ENCODE assay signal across 8 cellular contexts in the genomic region with DNA sequence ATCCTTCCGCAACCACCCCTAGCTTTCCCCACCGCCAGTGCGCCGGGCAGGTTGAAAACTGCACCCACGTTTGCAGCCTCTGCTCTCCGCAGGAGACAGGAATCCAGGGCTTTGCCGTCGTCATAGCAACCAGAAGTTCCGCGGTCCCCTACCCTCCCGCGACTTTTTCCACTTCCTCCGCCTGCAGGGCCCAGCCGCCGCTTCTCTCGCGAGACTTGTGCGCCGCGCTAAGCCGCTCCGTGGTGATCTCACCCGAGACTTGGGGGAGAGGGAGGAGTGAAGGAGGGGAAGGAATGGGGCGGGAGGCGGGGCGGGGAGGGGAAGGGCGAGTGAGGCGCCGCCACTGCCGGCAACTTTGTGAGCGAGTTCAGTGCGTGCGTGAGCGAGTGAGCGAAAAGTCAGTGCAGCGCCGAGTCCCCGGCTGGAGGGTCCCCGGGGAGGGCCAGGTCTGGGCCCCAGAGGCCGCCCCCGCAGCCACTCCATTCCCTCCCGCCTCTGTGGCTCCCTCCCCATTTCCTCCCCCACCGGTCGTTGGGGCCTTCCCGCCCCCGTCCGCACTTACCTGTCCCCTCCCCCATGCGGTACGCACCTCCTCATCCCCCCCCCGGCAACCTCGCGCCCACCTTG. TPM values are rescaled to one million over a fixed set of nuclear protein-coding genes. Genes with fewer than 3 reads are reported as not detected.
DNase-seq lines count a peak whose midpoint lies in the region; TF ChIP-seq lines count a peak whose summit lies in the region.

Gene SIPA1L1, plus strand, starts transcription at position 370 of the 627 bp plus-strand sequence.

- peak within 1 kb of the TSS; percentile 93 for H2BK120ac ChIP-seq in neuronal stem cell (ENCODE audit: low read depth, low read length)

- peak within 1 kb of the TSS; percentile 96 for H2BK5ac ChIP-seq in neuronal stem cell (ENCODE audit: low read length)

- WGBS in neuronal stem cell (ENCODE audit: extremely low coverage in 2 of 2, insufficient read length in 2 of 2, insufficient replicate concordance in 1 of 2), 2 donors = no CpG with 5 or more reads among the region's 52 CpGs

- no peaks in the 10 kb centered on the region for H3K27me3 ChIP-seq in neuronal stem cell (ENCODE audit: control insufficient read depth in 3 of 3, insufficient read depth in 3 of 3, low read depth in 1 of 3, low read length in 3 of 3)

- peak within 1 kb of the TSS; percentile 69 for H3K4ac ChIP-seq in neuronal stem cell (ENCODE audit: low read length)

- H3K9me3 ChIP-seq in neuronal stem cell (replicated peaks in 1 of 2; ENCODE audit: control insufficient read depth in 2 of 2, insufficient read depth in 1 of 2, low read depth in 1 of 2, low read length in 2 of 2) = no peaks in the 10 kb centered on the region

- peak within 1 kb of the TSS; percentile 91 for H3K27ac ChIP-seq in neuronal stem cell (replicated peaks; ENCODE audit: low read length)

- peak within 1 kb of the TSS; percentile 50 for H3K14ac ChIP-seq in neuronal stem cell (ENCODE audit: low read length)

- H3K9ac ChIP-seq in neuronal stem cell (ENCODE audit: low read depth, low read length, poor library complexity) = peak within 1 kb of the TSS; percentile 90

- CTCF ChIA-PET in HEK293T (lab: Yijun Ruan, JAX) = interaction anchor here (0.7 kb wide), 1 partner anchor 284 kb away, joined by 3 read pairs; no protein-coding TSS in a partner anchor

- H2BK12ac ChIP-seq in neuronal stem cell (ENCODE audit: low read length) = no peak within 1 kb of the TSS

- H3K4me1 ChIP-seq in neuronal stem cell (ENCODE audit: control insufficient read depth in 2 of 2, insufficient read depth in 1 of 2, low read depth in 1 of 2, low read length in 2 of 2) = peaks cover 6 to 15% of the 10 kb centered on the region in 2 donors

- peak within 1 kb of the TSS; percentile 93 for H2AFZ ChIP-seq in neuronal stem cell (ENCODE audit: low read length)

- H4K8ac ChIP-seq in neuronal stem cell (ENCODE audit: low read depth, low read length) = no peak within 1 kb of the TSS

- H3K36me3 ChIP-seq in neuronal stem cell (replicated peaks in 1 of 2; ENCODE audit: control insufficient read depth in 2 of 2, insufficient read depth in 2 of 2, low read length in 2 of 2) = no peaks in the 10 kb centered on the region

- POLR2A ChIA-PET in HEK293T (lab: Yijun Ruan, JAX) = interaction anchor here (1.0 to 1.6 kb wide), 3 partner anchors 51 to 179 kb away, joined by 3 to 4 read pairs (median 3); no protein-coding TSS in a partner anchor

- H4K91ac ChIP-seq in neuronal stem cell (ENCODE audit: low read depth, low read length, poor library complexity) = peak within 1 kb of the TSS; percentile 35

- no peak for TF ChIP-seq CTCF in subcutaneous adipose tissue (IDR thresholded peaks at IDR 0.05; ENCODE audit: low read depth)

- in situ Hi-C loops in SK-MEL-5 (cut with HindIII; ENCODE audit: low pct_unique_long_range_greater_than_20kb, low sequenced_read_pairs) = no loop called here

- no peaks in the 10 kb centered on the region for H3K79me1 ChIP-seq in neuronal stem cell (ENCODE audit: low read depth, low read length)

- peak within 1 kb of the TSS; percentile 60 for H3K4me2 ChIP-seq in neuronal stem cell (ENCODE audit: insufficient read depth, low read length, poor library complexity, severe bottlenecking)

- peak within 1 kb of the TSS; percentile 96 for H3K18ac ChIP-seq in neuronal stem cell (ENCODE audit: low read length)

- H2AK5ac ChIP-seq in neuronal stem cell (ENCODE audit: low read depth, low read length) = peak within 1 kb of the TSS; percentile 6

- peak within 1 kb of the TSS; percentile 84 to 93 for H3K4me3 ChIP-seq in neuronal stem cell (ENCODE audit: low read length in 2 of 2)

- DNase-seq in GF-D8 (lab: John Stamatoyannopoulos, UW) (peak; percentile 61), HEK293T (ENCODE audit: extremely low spot score) (peak; percentile 97), MV-4-11 (lab: John Stamatoyannopoulos, UW) (peak; percentile 98), SK-MEL-5 (ENCODE audit: low read depth, low spot score) (peak; percentile 97), foreskin melanocyte (peak; percentile 96), neuronal stem cell (ENCODE audit: low spot score) (peak; percentile 98)
- DNase-seq in activated naive CD4-positive, alpha-beta T cell treated with Interleukin-2 at 50 U/mL for 16 hours = peak; percentile 98

- peak within 1 kb of the TSS; percentile 92 for H2BK15ac ChIP-seq in neuronal stem cell (ENCODE audit: low read length)

- H3K23ac ChIP-seq in neuronal stem cell (ENCODE audit: low read depth, low read length, poor library complexity) = peak within 1 kb of the TSS; percentile 95

TF ChIP-seq in HEK293T, 16 proteins besides CTCF, POLR2A, EP300 and RAD21:
- no peak for TF ChIP-seq HDGF (IDR thresholded peaks at IDR 0.05; ENCODE audit: borderline replicate concordance)
- peak; percentile 42; the same call in 1 of the 2 replicates for TF ChIP-seq L3MBTL2 (conservative IDR thresholded peaks at IDR 0.05)

RNA-seq across cellular contexts. Expression of gene SIPA1L1, which starts in this region (rescaled TPM):
- total RNA-seq in SK-MEL-5 (2014; rRNA removed; shearing (Covaris generic)) = 10.2 and 10.4 TPM in 2 replicates
- 18.0 and 29.8 TPM in 2 replicates for polyA plus RNA-seq in SK-MEL-5 (2015; cell fraction: cytosol; rRNA removed)
- 53.3 and 77.1 TPM in 2 replicates for polyA plus RNA-seq in SK-MEL-5 (2015; cell fraction: nucleus; rRNA removed)
- 27.7 TPM for polyA plus RNA-seq in neuronal stem cell (2013, experiment 1 of 2)
- polyA plus RNA-seq in neuronal stem cell (2013, experiment 2 of 2) = 27.2 TPM
- total RNA-seq in subcutaneous adipose tissue = 10 to 100 TPM; 12.1 to 29.1 (median 14.8) TPM

Comparison
In these comparisons a context has a peak if more than half of its experiments do, and no peak if none do; other contexts are left out.
1. Peak in every context shown above with its lines: DNase-seq, H3K4me3 ChIP-seq and H3K27ac ChIP-seq.